In genomic region chr1:226626577-226626956, GRCh38 we compare ENCODE assay signal across 8 cellular contexts.
DNase-seq lines count a peak whose midpoint lies in the region; ATAC-seq and TF ChIP-seq lines count a peak whose summit lies in the region.

No MANE protein-coding gene starts in this region.

- no peaks in the 10 kb centered on the region for H4K20me1 ChIP-seq in fibroblast of lung (ENCODE audit: control insufficient read depth, extremely low read depth, insufficient read depth, low read length)
- no peaks in the 10 kb centered on the region for H4K20me1 ChIP-seq in neural progenitor cell (ENCODE audit: low read depth)

- H3K36me3 Mint-ChIP-seq in activated T-cell treated with anti-CD3 and anti-CD28 coated beads, Interleukin-2, amount 50 U/mL, for 72 hours (ENCODE audit: insufficient read depth in 2 of 2): peaks cover 5 to 13% of the 10 kb centered on the region in 2 donors
- no peaks in the 10 kb centered on the region for H3K36me3 Mint-ChIP-seq in neural progenitor cell

- peaks cover 0 to 3% of the 10 kb centered on the region in 2 donors for H3K9me3 Mint-ChIP-seq in activated T-cell treated with anti-CD3 and anti-CD28 coated beads, Interleukin-2, amount 50 U/mL, for 72 hours
- peaks cover 6% of the 10 kb centered on the region for H3K9me3 Mint-ChIP-seq in neural progenitor cell

- peak overlapping the region; percentile 49 to 78 for H3K4me3 Mint-ChIP-seq in activated T-cell treated with anti-CD3 and anti-CD28 coated beads, Interleukin-2, amount 50 U/mL, for 72 hours
- peak overlapping the region; percentile 26 for H3K4me3 Mint-ChIP-seq in neural progenitor cell

- H3K9ac ChIP-seq in fibroblast of lung (ENCODE audit: insufficient read depth, low read length) (no peak overlapping the region), neural progenitor cell (no peak overlapping the region), stomach smooth muscle (ENCODE audit: low read length in 2 of 2) (peak overlapping the region in 1 of 2 donors; percentile 36)

- H3K27me3 ChIP-seq in Peyer's patch: no peaks in the 10 kb centered on the region
- no peaks in the 10 kb centered on the region for H3K27me3 ChIP-seq in fibroblast of lung (ENCODE audit: control insufficient read depth, insufficient read depth, low read length)
- H3K27me3 ChIP-seq in neural progenitor cell: peaks cover 18% of the 10 kb centered on the region
- no peaks in the 10 kb centered on the region for H3K27me3 ChIP-seq in stomach smooth muscle (ENCODE audit: control insufficient read depth in 1 of 2, insufficient read depth in 2 of 2, low read length in 2 of 2)

- H3K36me3 ChIP-seq in Peyer's patch (no peaks in the 10 kb centered on the region), fibroblast of lung (ENCODE audit: control insufficient read depth, insufficient read depth, low read length) (no peaks in the 10 kb centered on the region), neural progenitor cell (no peaks in the 10 kb centered on the region), stomach smooth muscle (ENCODE audit: control insufficient read depth in 2 of 2, insufficient read depth in 2 of 2, low read length in 2 of 2) (peaks cover 2 to 4% of the 10 kb centered on the region in 2 donors)

- H3K27ac ChIP-seq in Peyer's patch: peak overlapping the region in 3 of 4 donors; percentile 2 to 12 (median 3)
- H3K27ac ChIP-seq in fibroblast of lung (ENCODE audit: insufficient read depth, low read length): no peak overlapping the region
- no peak overlapping the region for H3K27ac ChIP-seq in neural progenitor cell
- H3K27ac ChIP-seq in stomach smooth muscle (ENCODE audit: low read length): peak overlapping the region; percentile 46

- no peaks in the 10 kb centered on the region for H3K27me3 Mint-ChIP-seq in activated T-cell treated with anti-CD3 and anti-CD28 coated beads, Interleukin-2, amount 50 U/mL, for 72 hours (ENCODE audit: low read depth)
- H3K27me3 Mint-ChIP-seq in neural progenitor cell (ENCODE audit: insufficient read depth, low read depth): peaks cover 6% of the 10 kb centered on the region

- peak; percentile 67 for DNase-seq in A172 (ENCODE audit: low spot score)
- DNase-seq in Peyer's patch: peak; percentile 61 to 86 (median 69)
- DNase-seq in activated T-cell treated with anti-CD3 and anti-CD28 coated beads, Interleukin-2, amount 50 U/mL, for 72 hours: peak; percentile 84 to 89
- DNase-seq in fibroblast of lung (ENCODE audit: low read depth in 2 of 2): peak; percentile 48 to 75
- DNase-seq in neural progenitor cell (ENCODE audit: low spot score): peak; percentile 74

- H3K9me3 ChIP-seq in Peyer's patch (peaks cover 0 to 5% (median 0%) of the 10 kb centered on the region in 4 donors), fibroblast of lung (ENCODE audit: control insufficient read depth, insufficient read depth, low read depth, low read length) (no peaks in the 10 kb centered on the region), neural progenitor cell (ENCODE audit: low read depth) (no peaks in the 10 kb centered on the region), stomach smooth muscle (ENCODE audit: control insufficient read depth in 2 of 2, low read length in 2 of 2) (no peaks in the 10 kb centered on the region)

- H3K79me2 ChIP-seq in fibroblast of lung (ENCODE audit: control insufficient read depth, insufficient read depth, low read length): no peaks in the 10 kb centered on the region
- no peaks in the 10 kb centered on the region for H3K79me2 ChIP-seq in neural progenitor cell (ENCODE audit: low read depth)

- H3K4me2 ChIP-seq in fibroblast of lung (ENCODE audit: extremely low read depth, insufficient read depth, low read length) (peak overlapping the region; percentile 46), neural progenitor cell (no peak overlapping the region)

- peak; percentile 80 for ATAC-seq in GM18498 (IDR thresholded peaks at IDR 0.05; ENCODE audit: unreplicated experiment)
- ATAC-seq in HG03045 (IDR thresholded peaks at IDR 0.05; ENCODE audit: unreplicated experiment): peak; percentile 77
- peak; percentile 84 to 85 for ATAC-seq in activated T-cell treated with anti-CD3 and anti-CD28 coated beads, Interleukin-2, amount 50 U/mL, for 72 hours (replicated peaks in 1 of 2)

- H3K27ac Mint-ChIP-seq in activated T-cell treated with anti-CD3 and anti-CD28 coated beads, Interleukin-2, amount 50 U/mL, for 72 hours: peak overlapping the region; percentile 93
- H3K27ac Mint-ChIP-seq in neural progenitor cell: no peak overlapping the region

- no peak for TF ChIP-seq POLR2A in Peyer's patch (IDR thresholded peaks at IDR 0.05)

- peaks cover 0 to 5% (median 3%) of the 10 kb centered on the region in 4 donors for H3K4me1 ChIP-seq in Peyer's patch
- no peaks in the 10 kb centered on the region for H3K4me1 ChIP-seq in fibroblast of lung (ENCODE audit: control insufficient read depth, extremely low read depth, insufficient read depth, low read length)
- H3K4me1 ChIP-seq in neural progenitor cell: no peaks in the 10 kb centered on the region
- peaks cover 27% of the 10 kb centered on the region for H3K4me1 ChIP-seq in stomach smooth muscle (ENCODE audit: control insufficient read depth, insufficient read depth, low read length)

- H2AFZ ChIP-seq in fibroblast of lung (ENCODE audit: low read length): no peak overlapping the region
- H2AFZ ChIP-seq in neural progenitor cell (replicated peaks): no peak overlapping the region

- H3K4me3 ChIP-seq in Peyer's patch (peak overlapping the region in 1 of 4 donors; percentile 29), fibroblast of lung (replicated peaks in 1 of 4; ENCODE audit: control extremely low read depth in 1 of 4, insufficient read depth in 1 of 4, low read depth in 3 of 4, low read length in 4 of 4) (no peak overlapping the region), neural progenitor cell (no peak overlapping the region), stomach smooth muscle (ENCODE audit: low read length in 2 of 2) (peak overlapping the region in 1 of 2 donors; percentile 57)

- peaks cover 41% of the 10 kb centered on the region for H3K4me1 Mint-ChIP-seq in activated T-cell treated with anti-CD3 and anti-CD28 coated beads, Interleukin-2, amount 50 U/mL, for 72 hours (ENCODE audit: low read depth)
- peaks cover 11% of the 10 kb centered on the region for H3K4me1 Mint-ChIP-seq in neural progenitor cell

- TF ChIP-seq CTCF in Peyer's patch (IDR thresholded peaks at IDR 0.05) (peak; percentile 63 to 99 (median 82)), fibroblast of lung (conservative IDR thresholded peaks at IDR 0.05 in 1 of 2, IDR thresholded peaks at IDR 0.05 in 1 of 2; ENCODE audit: low read depth in 1 of 2, low read length in 2 of 2) (peak; percentile 93 to 96), neural progenitor cell (IDR thresholded peaks at IDR 0.05) (peak; percentile 94)

- no peaks in the 10 kb centered on the region for H3F3A ChIP-seq in neural progenitor cell (ENCODE audit: low read depth)

Comparison
In these comparisons a context has a peak if more than half of its experiments do, and no peak if none do; other contexts are left out.
1. H3K27ac ChIP-seq: peak in Peyer's patch (3 of 4) and stomach smooth muscle (single experiment); none in fibroblast of lung (single experiment) and neural progenitor cell (single experiment).
2. Peak in every context shown above with its lines, with median percentiles within 50 percentile points of each other: DNase-seq, ATAC-seq and CTCF ChIP-seq.